23 cellular contexts compared by ENCODE assay signal in the genomic region with DNA sequence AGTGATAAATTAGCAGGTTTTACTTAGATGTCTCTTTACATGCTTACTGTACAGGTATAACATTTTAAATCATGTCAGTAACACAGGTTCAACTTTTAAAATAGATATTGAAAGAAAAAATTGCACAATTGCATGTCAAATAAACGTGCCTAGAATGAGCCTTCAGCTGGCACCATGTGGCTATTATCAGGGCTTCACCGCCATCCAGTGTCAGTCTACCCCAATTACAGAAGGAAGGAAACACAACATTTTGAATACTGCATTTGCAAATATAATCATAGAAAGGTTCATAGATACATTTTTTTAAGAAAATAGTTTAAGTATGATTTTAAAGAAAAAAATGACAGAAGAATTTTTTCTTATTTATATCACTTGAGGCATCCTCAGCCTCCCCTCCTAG. TPM values are rescaled to one million over a fixed set of nuclear protein-coding genes. Genes with fewer than 3 reads are reported as not detected.
"Had no signal": no experiment of that assay in that cellular context is flagged by ENCODE, and none has a peak within 500 bp of the region (broad histone marks: within the 10 kb centered on the region; RNA-seq: fewer than 3 reads in every experiment).

No MANE protein-coding gene starts in this region.

- ATAC-seq: gastrocnemius medialis; left ventricle myocardium superior; lower lobe of right lung; natural killer cell treated with Interleukin-12 subunit alpha and Interleukin-12 subunit beta and Interleukin-15 and Interleukin-18, amount 100 ng/mL, for 72 hours; sciatic nerve had no signal

- H3K9me3 Mint-ChIP-seq: neural crest cell had no signal

- H3K4me1 Mint-ChIP-seq: neural crest cell had no signal

- DNase-seq: dermis blood vessel endothelial cell; effector memory CD4-positive, alpha-beta T cell; erythroblast; esophagus squamous epithelium; gastrocnemius medialis; head of caudate nucleus; left ventricle myocardium superior; lower lobe of right lung; stimulated activated CD4-positive, alpha-beta T cell treated with anti-CD3 and anti-CD28 coated beads, Interleukin-12 subunit alpha, Interleukin-12 subunit beta, amount 100 ng/mL, for 4 hours; stimulated activated CD4-positive, alpha-beta T cell treated with anti-CD3 and anti-CD28 coated beads, Interleukin-1b, Interleukin-23, amount 100 ng/mL, for 48 hours; stimulated activated CD4-positive, alpha-beta T cell treated with anti-CD3 and anti-CD28 coated beads, Interleukin-4, amount 100 ng/mL, for 1 hour; stimulated activated CD8-positive, alpha-beta memory T cell treated with anti-CD3 and anti-CD28 coated beads, Interleukin-4, amount 100 ng/mL, for 48 hours; stimulated activated naive CD4-positive, alpha-beta T cell; stomach; thyroid gland had no signal

- H3K4me3 ChIP-seq: coronary artery, esophagus squamous epithelium, gastrocnemius medialis, lower lobe of right lung, smooth muscle cell, stomach, thyroid gland, vagina had no signal

- H3K27me3 Mint-ChIP-seq: progenitor cell of endocrine pancreas had no signal

- H3K27ac ChIP-seq: coronary artery, esophagus squamous epithelium, gastrocnemius medialis, lower lobe of right lung, parathyroid adenoma, stomach, thyroid gland, vagina had no signal

- H3K36me3 Mint-ChIP-seq: natural killer cell treated with Interleukin-12 subunit alpha and Interleukin-12 subunit beta and Interleukin-15 and Interleukin-18, amount 100 ng/mL, for 72 hours had no signal

- H3K4me2 ChIP-seq: smooth muscle cell had no signal

- H3K79me2 ChIP-seq: parathyroid adenoma had no signal

- H3K36me3 ChIP-seq: esophagus squamous epithelium, gastrocnemius medialis, lower lobe of right lung, stomach, thyroid gland, vagina had no signal

- H3K27ac Mint-ChIP-seq: natural killer cell treated with Interleukin-12 subunit alpha and Interleukin-12 subunit beta and Interleukin-15 and Interleukin-18, amount 100 ng/mL, for 72 hours; progenitor cell of endocrine pancreas had no signal

- H3K27me3 ChIP-seq: esophagus squamous epithelium, gastrocnemius medialis, stomach, thyroid gland, vagina had no signal

- H3K9ac ChIP-seq: parathyroid adenoma had no signal

- H3K9me3 ChIP-seq: esophagus squamous epithelium, gastrocnemius medialis, lower lobe of right lung, stomach, thyroid gland, vagina had no signal

- H2AFZ ChIP-seq: parathyroid adenoma had no signal

- H3K4me1 ChIP-seq: esophagus squamous epithelium, gastrocnemius medialis, lower lobe of right lung, parathyroid adenoma, stomach, thyroid gland, vagina had no signal

- H3K4me3 Mint-ChIP-seq: natural killer cell treated with Interleukin-12 subunit alpha and Interleukin-12 subunit beta and Interleukin-15 and Interleukin-18, amount 100 ng/mL, for 72 hours; neural crest cell had no signal

RNA-seq across cellular contexts. Expression of a gene that starts 47.5 kb away (rescaled TPM):
- total RNA-seq: natural killer cell treated with Interleukin-12 subunit alpha and Interleukin-12 subunit beta and Interleukin-15 and Interleukin-18, amount 100 ng/mL, for 72 hours had no signal
